Comparison of ENCODE assay signal across 6 cellular contexts in genomic region chr2:200863655-200864205, GRCh38. TPM values are rescaled to one million over a fixed set of nuclear protein-coding genes. Genes with fewer than 3 reads are reported as not detected.
DNase-seq lines count a peak whose midpoint lies in the region; ATAC-seq and TF ChIP-seq lines count a peak whose summit lies in the region.

No MANE protein-coding gene starts in this region.

- H3K36me3 ChIP-seq in tibial artery = peaks cover 10 to 16% (median 14%) of the 10 kb centered on the region in 3 donors

- peak overlapping the region; percentile 100 for H3K27ac ChIP-seq in tibial artery

- peaks cover 0 to 46% (median 23%) of the 10 kb centered on the region in 4 donors for H3K4me1 ChIP-seq in tibial artery

- no peaks in the 10 kb centered on the region for H3K27me3 Mint-ChIP-seq in T-cell

- peak overlapping the region; percentile 100 for H3K27ac Mint-ChIP-seq in T-cell

- ATAC-seq in GM21619 (IDR thresholded peaks at IDR 0.05; ENCODE audit: unreplicated experiment) (peak; percentile 5), T-cell (replicated peaks in 1 of 4) (peak; percentile 1 to 8 (median 4))

- TF ChIP-seq CTCF in AG09309 (IDR thresholded peaks at IDR 0.05; ENCODE audit: control insufficient read depth, insufficient read depth, low read depth, low read length, missing control alignments) (no peak), tibial artery (IDR thresholded peaks at IDR 0.05) (no peak)

- peaks cover 40 to 41% (median 41%) of the 10 kb centered on the region in 3 donors for H3K4me1 Mint-ChIP-seq in T-cell

- no peaks in the 10 kb centered on the region for H3K27me3 ChIP-seq in tibial artery

- CTCF ChIA-PET in T-cell (lab: Charles Lee) = interaction anchor here (0.7 to 1.5 kb wide), 6 partner anchors 23 to 369 kb away, joined by 3 to 15 read pairs (median 6); partner anchors contain the start of genes NIF3L1 (in 1 of the 2), ORC2 (in 1 of the 2) and PPIL3 (in 1 of the 2)

- no peaks in the 10 kb centered on the region for H3K9me3 Mint-ChIP-seq in T-cell

- no peaks in the 10 kb centered on the region for H3K9me3 ChIP-seq in tibial artery

- H3K4me3 ChIP-seq in AG09309 (ENCODE audit: control insufficient read depth, low read depth, low read length) = peak overlapping the region; percentile 72
- peak overlapping the region; percentile 100 for H3K4me3 ChIP-seq in iPS-11a (ENCODE audit: low read depth, low read length)
- peak overlapping the region; percentile 90 to 95 for H3K4me3 ChIP-seq in tibial artery

- POLR2A ChIA-PET in T-cell (lab: Charles Lee) = interaction anchor here (0.5 to 2.6 kb wide), 28 partner anchors 8 to 917 kb away, joined by 3 to 40 read pairs (median 5); partner anchors contain the start of genes NIF3L1 (in 2 of the 2), PPIL3 (in 2 of the 2), ALS2 (in 1 of the 2) and BZW1 (in 1 of the 2)

- DNase-seq in AG09309 (ENCODE audit: low read depth) (no peak), T-cell (peak in 7 of 34 experiments; percentile 6 to 32 (median 18)), tibial artery (no peak), NCI-H446 treated with DMSO at 0.1 percent for 48 hours (lab: John Stamatoyannopoulos, UW) (no peak)

- peak overlapping the region; percentile 84 to 92 (median 91) for H3K4me3 Mint-ChIP-seq in T-cell

- intact Hi-C loops in tibial artery (cut with DNase I; ENCODE audit: low total_unique reads) = loop anchor here (5.0 kb wide), 1 partner anchor 51 kb away; the partner anchor contains the start of gene BZW1

- H3K36me3 Mint-ChIP-seq in T-cell = peaks cover 41% of the 10 kb centered on the region

RNA-seq across cellular contexts. Expression of gene CLK1, which starts 0.7 kb away (rescaled TPM):
- 1,000 to 10,000 TPM in 2 of 5 donors, 100 to 1,000 TPM in 3; 357 to 1,046 (median 384) TPM for total RNA-seq in T-cell

RNA-seq across cellular contexts. Expression of gene PPIL3, which starts 25.1 kb away (rescaled TPM):
- 10 to 100 TPM; 28.0 to 44.2 (median 30.6) TPM for total RNA-seq in T-cell

RNA-seq across cellular contexts. Expression of gene NIF3L1, which starts 25.4 kb away (rescaled TPM):
- total RNA-seq in T-cell = 10 to 100 TPM; 11.7 to 29.7 (median 25.0) TPM

RNA-seq across cellular contexts. Expression of gene BZW1, which starts 52.0 kb away (rescaled TPM):
- total RNA-seq in T-cell = 100 to 1,000 TPM; 132 to 258 (median 139) TPM
